ENCODE assay signal across 8 cellular contexts in the genomic region with DNA sequence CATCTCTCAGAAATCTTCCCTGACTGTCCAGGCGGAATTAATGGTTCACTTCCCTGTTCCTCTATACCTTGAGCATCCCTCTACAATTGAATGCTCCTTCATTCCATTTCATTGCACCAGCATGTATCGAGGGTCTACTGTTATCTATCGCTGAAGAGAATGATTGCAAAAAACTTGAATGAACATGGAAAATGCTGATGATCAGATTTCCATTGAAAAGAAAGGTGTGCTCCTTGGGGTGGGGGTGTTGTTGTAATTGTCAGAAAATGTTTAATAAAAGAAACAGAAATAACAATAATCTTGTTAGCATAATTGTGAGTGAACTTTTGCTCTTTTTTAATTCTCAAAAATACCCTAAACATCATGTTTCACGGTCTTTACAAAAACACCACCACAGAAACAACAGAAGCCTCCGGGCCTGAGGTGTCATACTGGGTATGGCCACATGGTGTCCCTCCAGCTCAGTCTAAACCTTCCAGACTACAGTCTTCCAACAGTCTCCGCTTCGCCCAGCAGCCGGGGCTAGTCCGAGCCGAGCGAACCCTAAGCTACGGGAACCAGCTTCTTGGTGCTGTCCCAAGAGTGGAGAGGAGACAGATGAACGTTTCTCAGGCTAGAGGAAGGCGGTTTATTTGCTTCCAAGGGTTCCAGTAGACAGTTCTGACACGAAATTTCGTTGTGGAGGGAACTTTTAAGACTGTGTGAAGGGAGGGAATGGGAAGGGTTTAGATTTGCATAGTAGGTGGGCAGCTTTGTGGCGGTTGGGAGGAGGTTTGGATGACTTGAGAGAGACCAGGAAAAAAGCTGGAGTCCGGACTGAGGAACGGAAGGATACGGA.
DNase-seq lines count a peak whose midpoint lies in the region; ATAC-seq and TF ChIP-seq lines count a peak whose summit lies in the region.

No MANE protein-coding gene starts in this region.

- TF ChIP-seq RAD21 in neural cell (conservative IDR thresholded peaks at IDR 0.05) = peak; percentile 99

- peak overlapping the region; percentile 73 for H3K4me3 ChIP-seq in fibroblast of the aortic adventitia (ENCODE audit: low read depth, low read length)
- H3K4me3 ChIP-seq in neural cell (ENCODE audit: low read length) = peak overlapping the region; percentile 53

- H3K27ac ChIP-seq in neural cell (ENCODE audit: low read length) = peak overlapping the region; percentile 28

- H3K4me2 ChIP-seq in neural cell (ENCODE audit: low read length) = peak overlapping the region; percentile 13

- no peaks in the 10 kb centered on the region for H3F3A ChIP-seq in neural cell (ENCODE audit: insufficient read depth, low read length, poor library complexity, severe bottlenecking)

- peaks cover 17% of the 10 kb centered on the region for H3K4me1 Mint-ChIP-seq in stimulated activated naive CD8-positive, alpha-beta T cell treated with anti-CD3 and anti-CD28 coated beads, Interleukin-15, Interleukin-2, amounts not matched to agents 100 ng/mL and 50 ng/mL, for 24 hours (ENCODE audit: low read depth)

- TF ChIP-seq EP300 in neural cell (conservative IDR thresholded peaks at IDR 0.05; ENCODE audit: poor library complexity, severe bottlenecking) = no peak

- peak; percentile 93 for TF ChIP-seq CTCF in fibroblast of the aortic adventitia (IDR thresholded peaks at IDR 0.05; ENCODE audit: insufficient read depth, low read length)
- peak; percentile 98 for TF ChIP-seq CTCF in neural cell (IDR thresholded peaks at IDR 0.05; ENCODE audit: poor library complexity, severe bottlenecking)

- H3K9me3 ChIP-seq in neural cell (ENCODE audit: low read length) = no peaks in the 10 kb centered on the region

- no peaks in the 10 kb centered on the region for H3K79me2 ChIP-seq in neural cell (replicated peaks; ENCODE audit: insufficient read depth, low read length)

- no peaks in the 10 kb centered on the region for H3K9me2 ChIP-seq in neural cell (ENCODE audit: insufficient read depth, low read length)

- no peaks in the 10 kb centered on the region for H3K27me3 ChIP-seq in neural cell (ENCODE audit: insufficient read depth, low read depth, low read length)

- H3K27me3 Mint-ChIP-seq in stimulated activated naive CD8-positive, alpha-beta T cell treated with anti-CD3 and anti-CD28 coated beads, Interleukin-15, Interleukin-2, amounts not matched to agents 100 ng/mL and 50 ng/mL, for 24 hours = peaks cover 42% of the 10 kb centered on the region

- peak overlapping the region; percentile 83 for H3K4me3 Mint-ChIP-seq in stimulated activated naive CD8-positive, alpha-beta T cell treated with anti-CD3 and anti-CD28 coated beads, Interleukin-15, Interleukin-2, amounts not matched to agents 100 ng/mL and 50 ng/mL, for 24 hours

- H3K9ac ChIP-seq in neural cell (ENCODE audit: low read length) = peak overlapping the region; percentile 14

- DNase-seq in DMS153 treated with DMSO at 0.1 percent for 48 hours (lab: John Stamatoyannopoulos, UW; ENCODE audit: unreplicated experiment) = peak; percentile 82
- DNase-seq in KG1 (lab: John Stamatoyannopoulos, UW) = peak; percentile 61
- peak; percentile 92 for DNase-seq in RKO (ENCODE audit: low spot score)
- DNase-seq in activated T-helper 9 cell treated with anti-CD3 and anti-CD28 coated beads, Interleukin-2, amount 50 U/mL, for 16 hours (ENCODE audit: low read depth) = peak; percentile 67
- DNase-seq in fibroblast of the aortic adventitia (ENCODE audit: low read depth) = peak; percentile 96

- H3K36me3 Mint-ChIP-seq in stimulated activated naive CD8-positive, alpha-beta T cell treated with anti-CD3 and anti-CD28 coated beads, Interleukin-15, Interleukin-2, amounts not matched to agents 100 ng/mL and 50 ng/mL, for 24 hours (ENCODE audit: low read depth) = no peaks in the 10 kb centered on the region

- H3K36me3 ChIP-seq in neural cell (ENCODE audit: insufficient read depth, low read length) = no peaks in the 10 kb centered on the region

- no peaks in the 10 kb centered on the region for H3K9me3 Mint-ChIP-seq in stimulated activated naive CD8-positive, alpha-beta T cell treated with anti-CD3 and anti-CD28 coated beads, Interleukin-15, Interleukin-2, amounts not matched to agents 100 ng/mL and 50 ng/mL, for 24 hours

- H2AFZ ChIP-seq in neural cell (ENCODE audit: low read depth, low read length) = no peak overlapping the region

- ATAC-seq in GM21576 (IDR thresholded peaks at IDR 0.05; ENCODE audit: unreplicated experiment) = peak; percentile 86

- no peaks in the 10 kb centered on the region for H4K20me1 ChIP-seq in neural cell (ENCODE audit: insufficient read depth)

- no peak overlapping the region for H3K27ac Mint-ChIP-seq in stimulated activated naive CD8-positive, alpha-beta T cell treated with anti-CD3 and anti-CD28 coated beads, Interleukin-15, Interleukin-2, amounts not matched to agents 100 ng/mL and 50 ng/mL, for 24 hours

TF ChIP-seq in neural cell, 6 proteins besides CTCF, POLR2A, EP300 and RAD21:
- TF ChIP-seq SMC3 (conservative IDR thresholded peaks at IDR 0.05; ENCODE audit: poor library complexity) = peak; percentile 99
- TF ChIP-seq TAF1 (IDR thresholded peaks at IDR 0.05; ENCODE audit: low read depth) = no peak

Comparison
In these comparisons a context has a peak if more than half of its experiments do, and no peak if none do; other contexts are left out.
1. Peak in every context shown above with its lines: DNase-seq, ATAC-seq, H3K4me3 ChIP-seq and H3K27ac ChIP-seq.